1 cellular context compared by ENCODE assay signal in the genomic region with DNA sequence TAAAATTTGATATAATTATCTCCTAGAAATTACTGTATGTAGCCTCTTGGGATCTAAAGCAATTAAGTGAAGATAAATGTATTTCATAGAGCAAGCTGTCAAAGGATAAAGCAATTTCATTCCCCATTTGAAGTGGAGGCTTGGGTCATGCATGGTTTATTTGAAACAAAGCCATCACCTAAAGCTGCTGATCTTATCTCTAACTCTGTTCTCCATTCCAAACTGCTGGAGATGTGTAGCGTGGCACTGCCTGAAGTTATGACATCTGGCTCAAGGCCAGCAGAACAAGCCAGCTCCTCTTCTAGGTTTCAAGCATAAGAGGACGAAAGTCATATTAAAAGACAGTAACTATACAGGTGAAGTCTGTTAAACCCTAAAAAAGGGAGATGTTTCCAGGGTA.
TF ChIP-seq lines count a peak whose summit lies in the region.

No MANE protein-coding gene starts in this region.

TF ChIP-seq in SK-N-SH treated with all-trans-retinoic acid at 6 μM for 48 hours, 23 proteins besides CTCF, POLR2A, EP300 and RAD21 (continued from another document):
- TF ChIP-seq, protein P1, sequence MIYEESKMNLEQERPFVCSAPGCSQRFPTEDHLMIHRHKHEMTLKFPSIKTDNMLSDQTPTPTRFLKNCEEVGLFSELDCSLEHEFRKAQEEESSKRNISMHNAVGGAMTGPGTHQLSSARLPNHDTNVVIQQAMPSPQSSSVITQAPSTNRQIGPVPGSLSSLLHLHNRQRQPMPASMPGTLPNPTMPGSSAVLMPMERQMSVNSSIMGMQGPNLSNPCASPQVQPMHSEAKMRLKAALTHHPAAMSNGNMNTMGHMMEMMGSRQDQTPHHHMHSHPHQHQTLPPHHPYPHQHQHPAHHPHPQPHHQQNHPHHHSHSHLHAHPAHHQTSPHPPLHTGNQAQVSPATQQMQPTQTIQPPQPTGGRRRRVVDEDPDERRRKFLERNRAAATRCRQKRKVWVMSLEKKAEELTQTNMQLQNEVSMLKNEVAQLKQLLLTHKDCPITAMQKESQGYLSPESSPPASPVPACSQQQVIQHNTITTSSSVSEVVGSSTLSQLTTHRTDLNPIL (CRISPR knock-in tag; IDR thresholded peaks at IDR 0.05; ENCODE audit: low read depth), result 0 out of 2 replicates have a peak, but pooled peaks have one; percentile 14
- TF ChIP-seq, protein P2, sequence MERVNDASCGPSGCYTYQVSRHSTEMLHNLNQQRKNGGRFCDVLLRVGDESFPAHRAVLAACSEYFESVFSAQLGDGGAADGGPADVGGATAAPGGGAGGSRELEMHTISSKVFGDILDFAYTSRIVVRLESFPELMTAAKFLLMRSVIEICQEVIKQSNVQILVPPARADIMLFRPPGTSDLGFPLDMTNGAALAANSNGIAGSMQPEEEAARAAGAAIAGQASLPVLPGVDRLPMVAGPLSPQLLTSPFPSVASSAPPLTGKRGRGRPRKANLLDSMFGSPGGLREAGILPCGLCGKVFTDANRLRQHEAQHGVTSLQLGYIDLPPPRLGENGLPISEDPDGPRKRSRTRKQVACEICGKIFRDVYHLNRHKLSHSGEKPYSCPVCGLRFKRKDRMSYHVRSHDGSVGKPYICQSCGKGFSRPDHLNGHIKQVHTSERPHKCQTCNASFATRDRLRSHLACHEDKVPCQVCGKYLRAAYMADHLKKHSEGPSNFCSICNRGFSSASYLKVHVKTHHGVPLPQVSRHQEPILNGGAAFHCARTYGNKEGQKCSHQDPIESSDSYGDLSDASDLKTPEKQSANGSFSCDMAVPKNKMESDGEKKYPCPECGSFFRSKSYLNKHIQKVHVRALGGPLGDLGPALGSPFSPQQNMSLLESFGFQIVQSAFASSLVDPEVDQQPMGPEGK (CRISPR knock-in tag; IDR thresholded peaks at IDR 0.05; ENCODE audit: borderline replicate concordance), result peak; percentile 71; the same call in 1 of the 2 replicates
- no peak for TF ChIP-seq ZFP3 (CRISPR knock-in tag; IDR thresholded peaks at IDR 0.05)
